Comparison of ENCODE assay signal across 24 cellular contexts in the genomic region with DNA sequence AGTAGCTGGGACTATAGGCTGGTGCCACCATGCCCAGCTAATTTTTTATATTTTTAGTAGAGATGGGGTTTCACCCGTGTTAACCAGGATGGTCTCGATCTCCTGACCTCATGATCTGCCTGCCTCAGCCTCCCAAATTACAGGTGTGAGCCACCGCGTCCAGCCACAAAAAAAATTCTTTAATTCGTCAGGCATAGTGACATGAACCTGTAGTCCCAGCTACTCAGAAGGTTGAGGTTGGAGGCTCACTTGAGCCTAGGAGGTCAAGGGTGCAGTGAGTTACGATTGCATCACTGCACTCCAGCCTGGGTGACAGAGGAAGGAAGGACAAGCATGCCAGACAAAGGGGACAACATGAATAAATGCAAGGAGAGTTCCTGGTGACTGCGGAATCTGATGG. TPM values are rescaled to one million over a fixed set of nuclear protein-coding genes. Genes with fewer than 3 reads are reported as not detected.
DNase-seq lines count a peak whose midpoint lies in the region; ATAC-seq, FAIRE-seq and TF ChIP-seq lines count a peak whose summit lies in the region.
"Had no signal": no experiment of that assay in that cellular context is flagged by ENCODE, and none has a peak within 500 bp of the region (broad histone marks: within the 10 kb centered on the region; RNA-seq: fewer than 3 reads in every experiment).

No MANE protein-coding gene starts in this region.

- H3K36me3 ChIP-seq in KMS-11 (ENCODE audit: insufficient read depth) (no peaks in the 10 kb centered on the region), K562 (ENCODE audit: control insufficient read depth, insufficient read depth, low read length) (no peaks in the 10 kb centered on the region), mesendoderm (ENCODE audit: control insufficient read depth, insufficient read depth, low read length) (no peaks in the 10 kb centered on the region), thyroid gland (no peaks in the 10 kb centered on the region)
- H3K36me3 ChIP-seq: SJSA1 had no signal

- no peaks in the 10 kb centered on the region for H3K79me1 ChIP-seq in mesendoderm (ENCODE audit: low read length)

- TF ChIP-seq RAD21 in K562 (CRISPR knock-in tag; conservative IDR thresholded peaks at IDR 0.05 in 1 of 2, IDR thresholded peaks at IDR 0.05 in 1 of 2): no peak

- WGBS in K562 (ENCODE audit: insufficient coverage, low coverage, missing lambda C conversion rate): 61% methylated on average over 7 of the region's 7 CpGs
- no CpG with 5 or more reads among the region's 7 CpGs for WGBS in mesendoderm (ENCODE audit: extremely low coverage, insufficient coverage, low lambda C conversion rate)
- WGBS in thyroid gland, 2 donors: 60 to 68% methylated on average over 7 of the region's 7 CpGs

- H3K4me1 ChIP-seq in KMS-11 (ENCODE audit: low read depth, poor library complexity, severe bottlenecking) (peaks cover 47% of the 10 kb centered on the region), K562 (replicated peaks in 1 of 2; ENCODE audit: control insufficient read depth in 2 of 2, insufficient read depth in 2 of 2, low read length in 2 of 2) (peaks cover 3 to 20% of the 10 kb centered on the region in 2 experiments; a peak in 4 of 5 replicates), mesendoderm (ENCODE audit: control insufficient read depth, low read depth, low read length) (no peaks in the 10 kb centered on the region), thyroid gland (peaks cover 32 to 38% of the 10 kb centered on the region in 2 donors)

- H4K20me1 ChIP-seq in KMS-11 (ENCODE audit: insufficient read depth): no peaks in the 10 kb centered on the region
- H4K20me1 ChIP-seq in K562 (replicated peaks; ENCODE audit: control insufficient read depth, insufficient read depth, low read length): no peaks in the 10 kb centered on the region

- no peak overlapping the region for H4K5ac ChIP-seq in mesendoderm (ENCODE audit: low read length)

- H2AK5ac ChIP-seq in mesendoderm (ENCODE audit: low read length): no peak overlapping the region

- no peak for TF ChIP-seq EP300 in K562 (IDR thresholded peaks at IDR 0.05; ENCODE audit: low read length)

- no peak overlapping the region for H4K8ac ChIP-seq in mesendoderm (ENCODE audit: low read depth, low read length)

- intact Hi-C loops in K562 (cut with micrococcal nuclease): loop anchor here (10.0 kb wide), 1 partner anchor 316 kb away; no protein-coding TSS in a partner anchor
- intact Hi-C loops in thyroid gland (cut with DNase I): no loop called here

- BruUV-seq in K562 (replicated peaks; lab: Mats Ljungman, UMichigan): no TSS peak

- FAIRE-seq in K562 (lab: Jason Lieb, UNC): no peak
- FAIRE-seq: RCC 7860, TTC549 had no signal

- H3K9me3 ChIP-seq in K562 (replicated peaks; ENCODE audit: control insufficient read depth, insufficient read depth, low read depth, low read length) (no peaks in the 10 kb centered on the region), thyroid gland (no peaks in the 10 kb centered on the region)
- H3K9me3 ChIP-seq: SJSA1 had no signal

- CTCF ChIA-PET in K562 (lab: Yijun Ruan, JAX; ENCODE audit: low intra/inter-chr PET ratio): no interaction called here

- no peak overlapping the region for H3K4ac ChIP-seq in mesendoderm (ENCODE audit: low read depth, low read length)

- ATAC-seq in K562 (no peak), GM18868 (IDR thresholded peaks at IDR 0.05; ENCODE audit: unreplicated experiment) (no peak)
- ATAC-seq: activated CD4-positive, CD25-positive, alpha-beta regulatory T cell treated with anti-CD3 and anti-CD28 coated beads, Interleukin-2, amount 50 U/mL, for 24 hours; activated naive CD4-positive, alpha-beta T cell treated with anti-CD3 and anti-CD28 coated beads, Interleukin-2, amount 50 U/mL, for 72 hours; HCT116; stimulated activated naive CD8-positive, alpha-beta T cell treated with anti-CD3 and anti-CD28 coated beads, Interleukin-15, amount 100 ng/mL, for 72 hours had no signal

- H3K27ac ChIP-seq in KMS-11 (peak overlapping the region; percentile 81; the same call in 1 of the 2 replicates), K562 (ENCODE audit: extremely low read depth, low read depth, low read length) (no peak overlapping the region), mesendoderm (ENCODE audit: low read depth, low read length) (no peak overlapping the region), thyroid gland (peak overlapping the region; percentile 66 to 83 (median 72))
- H3K27ac ChIP-seq: SJSA1, skin epidermis had no signal

- TF ChIP-seq CTCF in KMS-11 (conservative IDR thresholded peaks at IDR 0.05; ENCODE audit: low read depth, low read length): no peak
- TF ChIP-seq CTCF in K562 (IDR thresholded peaks at IDR 0.05 in 2 of 3, conservative IDR thresholded peaks at IDR 0.05 in 1 of 3; ENCODE audit: insufficient read depth in 2 of 3, low read depth in 1 of 3, low read length in 3 of 3): no peak
- TF ChIP-seq CTCF in thyroid gland (IDR thresholded peaks at IDR 0.05): no peak

- no peak overlapping the region for H2BK5ac ChIP-seq in mesendoderm (ENCODE audit: low read length)

- H3K4me3 ChIP-seq in KMS-11 (IDR thresholded peaks at IDR 0.05; ENCODE audit: insufficient read depth, low read depth, low read length): no peak overlapping the region
- H3K4me3 ChIP-seq in K562: no peak overlapping the region
- H3K4me3 ChIP-seq in mesendoderm (ENCODE audit: low read length): no peak overlapping the region
- H3K4me3 ChIP-seq in thyroid gland (replicated peaks in 1 of 3): no peak overlapping the region
- H3K4me3 ChIP-seq: SJSA1, skin epidermis had no signal

- H2BK120ac ChIP-seq in mesendoderm (ENCODE audit: low read depth, low read length): no peak overlapping the region

- H3K18ac ChIP-seq in mesendoderm (ENCODE audit: low read length): no peak overlapping the region

- H3K4me2 ChIP-seq in KMS-11 (peak overlapping the region; percentile 78), K562 (ENCODE audit: insufficient read depth, low read length) (no peak overlapping the region), mesendoderm (ENCODE audit: low read length) (no peak overlapping the region)

- H3K56ac ChIP-seq in mesendoderm (ENCODE audit: low read length): no peak overlapping the region

- no peak overlapping the region for H3K23ac ChIP-seq in mesendoderm (ENCODE audit: low read length)

- H3K27me3 ChIP-seq in KMS-11 (ENCODE audit: insufficient read depth, low read depth) (no peaks in the 10 kb centered on the region), K562 (ENCODE audit: control insufficient read depth in 2 of 2, insufficient read depth in 2 of 2, low read length in 2 of 2) (no peaks in the 10 kb centered on the region), mesendoderm (ENCODE audit: insufficient read depth, low read length, poor library complexity) (no peaks in the 10 kb centered on the region), thyroid gland (no peaks in the 10 kb centered on the region)
- H3K27me3 ChIP-seq: SJSA1 had no signal

- no peaks in the 10 kb centered on the region for H3K9me1 ChIP-seq in K562 (ENCODE audit: control insufficient read depth, insufficient read depth, low read length)

- H2BK15ac ChIP-seq in mesendoderm (replicated peaks; ENCODE audit: low read depth): no peak overlapping the region

- in situ Hi-C loops in K562 (cut with MboI): no loop called here

- POLR2A ChIA-PET in K562 (lab: Yijun Ruan, JAX): interaction anchor here (1.9 kb wide), 1 partner anchor 53 kb away, joined by 5 read pairs; no protein-coding TSS in a partner anchor

- H3K9ac ChIP-seq in KMS-11 (peak overlapping the region; percentile 46; the same call in 1 of the 2 replicates), K562 (ENCODE audit: insufficient read depth in 1 of 2, low read depth in 2 of 2, low read length in 2 of 2) (peak overlapping the region in 1 of 2 experiments; percentile 22; a peak in 1 of 4 replicates), mesendoderm (ENCODE audit: low read length) (no peak overlapping the region)

- no peak for DNase-seq in K562 (ENCODE audit: extremely low read depth in 1 of 4, low spot score in 3 of 4)
- peak; percentile 11 for DNase-seq in mesendoderm
- DNase-seq in thyroid gland: peak; percentile 65 to 68
- no peak for DNase-seq in COR-L47 (lab: John Stamatoyannopoulos, UW)
- no peak for DNase-seq in NCI-H1048 (lab: John Stamatoyannopoulos, UW)
- DNase-seq: activated CD4-positive, alpha-beta memory T cell treated with anti-CD3 and anti-CD28 coated beads, Interleukin-2, amount 10 ng/mL, durations not matched to agents 7 days and 5 days; aorta; Karpas-422; mesenchymal stem cell; NCI-H1092; NCI-H187; NCI-H69; stimulated activated naive CD8-positive, alpha-beta T cell treated with anti-CD3 and anti-CD28 coated beads, Interleukin-15, amount 100 ng/mL, for 72 hours; T-helper 1 cell; trophoblast cell had no signal

- H2AFZ ChIP-seq in KMS-11 (ENCODE audit: low read depth): no peak overlapping the region
- H2AFZ ChIP-seq in K562 (ENCODE audit: low read depth, low read length): no peak overlapping the region

- H3K79me2 ChIP-seq in KMS-11 (ENCODE audit: insufficient read depth, low read depth): no peaks in the 10 kb centered on the region
- no peaks in the 10 kb centered on the region for H3K79me2 ChIP-seq in K562 (ENCODE audit: control insufficient read depth, insufficient read depth, low read length)
- H3K79me2 ChIP-seq in mesendoderm (ENCODE audit: control insufficient read depth, insufficient read depth, low read length): no peaks in the 10 kb centered on the region

- TF ChIP-seq POLR2A in K562 (conservative IDR thresholded peaks at IDR 0.05) (no peak), thyroid gland (IDR thresholded peaks at IDR 0.05) (no peak)

RNA-seq across cellular contexts. Expression of a gene that starts 19.5 kb away (rescaled TPM):
- 293 and 377 TPM in 2 replicates for total RNA-seq in K562 (2011; cell fraction: chromatin; rRNA removed; ENCODE audit: low replicate concordance)
- total RNA-seq in K562 (2011; cell fraction: nucleolus; rRNA removed): 176 and 183 TPM in 2 replicates
- 261 and 321 TPM in 2 replicates for total RNA-seq in K562 (2011; cell fraction: nucleoplasm; rRNA removed)
- 20.5 and 25.7 TPM in 2 replicates for total RNA-seq in K562 (2014; rRNA removed)
- 32.3 and 36.0 TPM in 2 replicates for total RNA-seq in K562 (2014; rRNA removed; fragmentation: Illumina TruSeq; extraction: Trizol)
- 25.7 and 27.7 TPM in 2 replicates for total RNA-seq in K562 (2015; rRNA removed; fragmentation: Illumina TruSeq; extraction: Trizol)
- total RNA-seq in K562 (2021): 63.5 and 65.3 TPM in 2 replicates
- polyA plus RNA-seq in K562 (2011; rRNA removed): 48.7 and 56.4 TPM in 2 replicates
- polyA plus RNA-seq in K562 (2011; cell fraction: cytosol; rRNA removed): 23.8 and 39.3 TPM in 2 replicates
- polyA plus RNA-seq in K562 (2011; cell fraction: nucleus; rRNA removed): 222 and 235 TPM in 2 replicates
- 39.0 and 51.7 TPM in 2 replicates for polyA plus RNA-seq in K562 (2012)
- 45.1 and 48.7 TPM in 2 replicates for polyA plus RNA-seq in K562 (2014; fragmentation: Illumina TruSeq; extraction: Trizol)
- polyA plus RNA-seq in K562 (2014; fragmentation: Nextera tagmentation; extraction: Ambion mirVana): 1 to 10 TPM; 6.5 to 8.4 TPM
- polyA plus RNA-seq in K562 (2014; rRNA removed): 38.6 and 44.3 TPM in 2 replicates
- polyA minus RNA-seq in K562 (2011; rRNA and poly(A)+ RNA removed): 65.7 and 67.5 TPM in 2 replicates
- 23.8 and 28.4 TPM in 2 replicates for polyA minus RNA-seq in K562 (2011; cell fraction: cytosol; rRNA and poly(A)+ RNA removed)
- 55.1 and 86.6 TPM in 2 replicates for polyA minus RNA-seq in K562 (2011; cell fraction: nucleus; rRNA and poly(A)+ RNA removed)
- 18.1 TPM for polyA plus RNA-seq in mesendoderm (2013, experiment 1 of 2)
- 18.0 TPM for polyA plus RNA-seq in mesendoderm (2013, experiment 2 of 2)
- total RNA-seq in thyroid gland: 100 to 1,000 TPM in 1 of 4 donors, 10 to 100 TPM in 3; 62.1 to 155 (median 67.5) TPM

Comparison
In these comparisons a context has a peak if more than half of its experiments do, and no peak if none do; other contexts are left out.
1. H3K27ac ChIP-seq: peak in KMS-11 (single experiment) and thyroid gland (3 of 3); none in K562 (single experiment) and mesendoderm (single experiment).
2. DNase-seq: peak in mesendoderm (single experiment) and thyroid gland (2 of 2); none in K562 (0 of 4), COR-L47 (single experiment) and NCI-H1048 (single experiment).